ENCODE assay signal across 9 cellular contexts in genomic region chr12:75641031-75641780, GRCh38.
DNase-seq lines count a peak whose midpoint lies in the region; ATAC-seq, FAIRE-seq and TF ChIP-seq lines count a peak whose summit lies in the region.
"Had no signal": no experiment of that assay in that cellular context is flagged by ENCODE, and none has a peak within 500 bp of the region (broad histone marks: within the 10 kb centered on the region; RNA-seq: fewer than 3 reads in every experiment).

No MANE protein-coding gene starts in this region.

- H3K27ac ChIP-seq in DND-41 (ENCODE audit: low read length) = peak overlapping the region; percentile 72
- H3K27ac ChIP-seq in ovary = no peak overlapping the region
- no peak overlapping the region for H3K27ac ChIP-seq in kidney (ENCODE audit: low read depth in 2 of 2, low read length in 2 of 2)

- no peak for TF ChIP-seq EP300 in ovary (IDR thresholded peaks at IDR 0.05)

- no peaks in the 10 kb centered on the region for H3K9me3 ChIP-seq in DND-41 (ENCODE audit: insufficient read depth, low read length, severe bottlenecking)
- H3K9me3 ChIP-seq in ovary = no peaks in the 10 kb centered on the region
- no peaks in the 10 kb centered on the region for H3K9me3 ChIP-seq in kidney (ENCODE audit: control insufficient read depth in 1 of 2, low read length in 2 of 2)

- H3K4me2 ChIP-seq in DND-41 (ENCODE audit: insufficient read depth, low read length) = peak overlapping the region; percentile 23; the same call in 1 of the 2 replicates

- H3K4me1 ChIP-seq in DND-41 (ENCODE audit: insufficient read depth, low read length) (peaks cover 31% of the 10 kb centered on the region), ovary (ENCODE audit: insufficient read depth) (no peaks in the 10 kb centered on the region), kidney (ENCODE audit: control insufficient read depth in 1 of 2, insufficient read depth in 1 of 2, low read depth in 1 of 2, low read length in 2 of 2) (no peaks in the 10 kb centered on the region)

- no peak for TF ChIP-seq CTCF in DND-41 (IDR thresholded peaks at IDR 0.05; ENCODE audit: borderline replicate concordance, extremely low read depth, low read length, poor library complexity, severe bottlenecking)
- TF ChIP-seq CTCF in ovary (IDR thresholded peaks at IDR 0.05) = no peak
- TF ChIP-seq CTCF in kidney (IDR thresholded peaks at IDR 0.05; ENCODE audit: borderline replicate concordance, extremely low read depth, insufficient read depth) = no peak

- peak overlapping the region; percentile 23; the same call in 1 of the 2 replicates for H3K9ac ChIP-seq in DND-41 (ENCODE audit: low read depth, low read length)
- H3K9ac ChIP-seq in kidney (ENCODE audit: low read length in 2 of 2) = no peak overlapping the region

- no peak for TF ChIP-seq POLR2A in ovary (IDR thresholded peaks at IDR 0.05)

- H3K27me3 ChIP-seq in DND-41 (ENCODE audit: insufficient read depth, low read length, poor library complexity) (no peaks in the 10 kb centered on the region), ovary (no peaks in the 10 kb centered on the region)

- DNase-seq in DND-41 = peak; percentile 70
- DNase-seq in UCSD-AML1 (lab: John Stamatoyannopoulos, UW; ENCODE audit: unreplicated experiment) = peak; percentile 10
- DNase-seq in fibroblast of peridontal ligament (ENCODE audit: extremely low read depth) = peak; percentile 77
- DNase-seq in stimulated activated CD8-positive, alpha-beta memory T cell treated with anti-CD3 and anti-CD28 coated beads, Interleukin-7, amount 100 ng/mL, for 24 hours (ENCODE audit: low read depth) = peak; percentile 19
- DNase-seq in ovary = no peak
- DNase-seq in kidney = no peak

- no peak overlapping the region for H3K4me3 ChIP-seq in DND-41 (ENCODE audit: low read depth in 1 of 2, low read length in 2 of 2)
- no peak overlapping the region for H3K4me3 ChIP-seq in ovary
- no peak overlapping the region for H3K4me3 ChIP-seq in kidney (ENCODE audit: low read length in 2 of 2)
- H3K4me3 ChIP-seq: skin epidermis had no signal

- H2AFZ ChIP-seq in DND-41 (ENCODE audit: low read depth, low read length) = peak overlapping the region; percentile 2; the same call in 1 of the 2 replicates

- H3K79me2 ChIP-seq in DND-41 (ENCODE audit: insufficient read depth, low read length) = no peaks in the 10 kb centered on the region

- WGBS in ovary, 3 donors = 60 to 79% (median 65%) methylated on average over 4 of the region's 4 CpGs

- intact Hi-C loops in ovary (cut with DNase I) (no loop called here), kidney (cut with DNase I) (no loop called here)

- peak; percentile 95 for ATAC-seq in DND-41 (ENCODE audit: insufficient read depth, low read depth)
- ATAC-seq in GM21367 (IDR thresholded peaks at IDR 0.05; ENCODE audit: unreplicated experiment) = peak; percentile 100
- ATAC-seq in HG03565 (IDR thresholded peaks at IDR 0.05; ENCODE audit: unreplicated experiment) = peak; percentile 99

- FAIRE-seq in kidney (lab: Jason Lieb, UNC) = no peak

- no peaks in the 10 kb centered on the region for H4K20me1 ChIP-seq in DND-41 (ENCODE audit: insufficient read depth, low read length)

- H3K36me3 ChIP-seq in DND-41 (ENCODE audit: insufficient read depth, low read length) = no peaks in the 10 kb centered on the region
- H3K36me3 ChIP-seq in ovary = no peaks in the 10 kb centered on the region
- no peaks in the 10 kb centered on the region for H3K36me3 ChIP-seq in kidney (ENCODE audit: control insufficient read depth in 1 of 2, insufficient read depth in 2 of 2, low read length in 2 of 2)

Comparison
In these comparisons a context has a peak if more than half of its experiments do, and no peak if none do; other contexts are left out.
1. DNase-seq: peak in DND-41 (single experiment), UCSD-AML1 (single experiment), fibroblast of peridontal ligament (single experiment) and stimulated activated CD8-positive, alpha-beta memory T cell treated with anti-CD3 and anti-CD28 coated beads, Interleukin-7, amount 100 ng/mL, for 24 hours (single experiment); none in ovary (0 of 5) and kidney (single experiment).
2. Peak in every context shown above with its lines, with median percentiles within 50 percentile points of each other: ATAC-seq.